In the genomic region with DNA sequence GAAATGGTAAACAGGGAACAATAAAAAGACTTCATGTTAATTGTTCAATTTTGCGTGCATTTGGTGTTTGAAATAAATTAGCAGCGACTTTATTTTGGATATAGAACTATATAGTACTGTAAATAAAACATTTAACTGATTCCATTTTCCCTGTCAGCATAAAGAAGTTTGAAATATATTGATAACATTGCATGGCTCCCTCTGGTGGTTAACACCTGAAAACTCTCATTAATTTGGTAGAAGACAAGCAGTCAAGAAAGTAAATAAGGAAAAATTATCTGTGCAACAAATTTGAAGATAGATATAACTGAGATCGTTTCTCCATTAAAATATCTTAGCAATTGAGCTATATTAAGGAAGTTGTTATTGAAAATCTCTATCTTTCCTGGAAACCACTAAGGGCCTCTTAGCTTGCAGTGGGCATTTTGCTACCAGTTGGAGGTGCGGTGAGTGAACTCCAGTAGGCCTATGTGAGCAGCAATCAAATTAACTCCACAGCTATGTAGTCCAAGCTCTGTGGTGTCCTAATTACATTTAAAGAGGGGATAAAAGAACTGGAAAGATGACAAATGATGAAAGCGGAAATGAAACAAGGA, we compare ENCODE assay signal across 8 cellular contexts.
DNase-seq lines count a peak whose midpoint lies in the region; ATAC-seq, FAIRE-seq and TF ChIP-seq lines count a peak whose summit lies in the region.

No MANE protein-coding gene starts in this region.

- no peaks in the 10 kb centered on the region for H3K36me3 ChIP-seq in H7 (replicated peaks; ENCODE audit: control insufficient read depth, insufficient read depth, low read length)
- H3K36me3 ChIP-seq in OCI-LY3 (replicated peaks; ENCODE audit: low read depth, low read length): no peaks in the 10 kb centered on the region

- no peaks in the 10 kb centered on the region for H4K20me1 ChIP-seq in OCI-LY3 (ENCODE audit: insufficient read depth, low read length)

- TF ChIP-seq CTCF in D721Med (IDR thresholded peaks at IDR 0.05; ENCODE audit: insufficient read depth, missing control alignments): peak; percentile 62
- TF ChIP-seq CTCF in OCI-LY3 (IDR thresholded peaks at IDR 0.05; ENCODE audit: low read depth, low read length): peak; percentile 91

- H3K4me3 ChIP-seq in H7 (ENCODE audit: insufficient read depth, low read depth, low read length) (no peak overlapping the region), OCI-LY3 (ENCODE audit: low read length) (peak overlapping the region; percentile 44)

- no peaks in the 10 kb centered on the region for H3K27me3 ChIP-seq in H7 (ENCODE audit: control insufficient read depth, insufficient read depth, low read length)
- no peaks in the 10 kb centered on the region for H3K27me3 ChIP-seq in OCI-LY3 (ENCODE audit: low read depth, low read length)

- ATAC-seq in GM19324 (IDR thresholded peaks at IDR 0.05; ENCODE audit: low FRiP score, unreplicated experiment) (no peak), left cardiac atrium (no peak)

- intact Hi-C loops in left cardiac atrium (cut with DNase I): no loop called here

- no peaks in the 10 kb centered on the region for H3K79me2 ChIP-seq in OCI-LY3 (ENCODE audit: low read length)

- H3K9me3 ChIP-seq in OCI-LY3 (ENCODE audit: insufficient read depth, low read length): no peaks in the 10 kb centered on the region

- peak overlapping the region; percentile 48 for H3K4me2 ChIP-seq in OCI-LY3 (ENCODE audit: low read length)

- FAIRE-seq in D721Med (lab: Jason Lieb, UNC): peak; percentile 53

- peaks cover 12% of the 10 kb centered on the region for H3K4me1 ChIP-seq in OCI-LY3 (ENCODE audit: low read length)

- DNase-seq in D721Med (ENCODE audit: insufficient read length, low spot score) (no peak), H7 (peak; percentile 2), iPS-NIHi7 (ENCODE audit: extremely low spot score) (peak; percentile 13), NCI-H187 treated with DMSO at 0.1 percent for 48 hours (lab: John Stamatoyannopoulos, UW) (no peak), islet precursor cell (no peak), left cardiac atrium (no peak)

- peak overlapping the region; percentile 16 for H3K9ac ChIP-seq in OCI-LY3 (ENCODE audit: low read length)

- peak overlapping the region; percentile 94 for H2AFZ ChIP-seq in OCI-LY3 (ENCODE audit: low read depth, low read length)

- no peak overlapping the region for H3K27ac ChIP-seq in OCI-LY3 (ENCODE audit: low read length)

Comparison
In these comparisons a context has a peak if more than half of its experiments do, and no peak if none do; other contexts are left out.
1. DNase-seq: peak in H7 (single experiment) and iPS-NIHi7 (single experiment); none in D721Med (single experiment), NCI-H187 treated with DMSO at 0.1 percent for 48 hours (single experiment), islet precursor cell (single experiment) and left cardiac atrium (single experiment).